ENCODE assay signal across 9 cellular contexts in genomic region chr20:62602550-62602949, GRCh38. TPM values are rescaled to one million over a fixed set of nuclear protein-coding genes. Genes with fewer than 3 reads are reported as not detected.
DNase-seq lines count a peak whose midpoint lies in the region; TF ChIP-seq lines count a peak whose summit lies in the region.
"Had no signal": no experiment of that assay in that cellular context is flagged by ENCODE, and none has a peak within 500 bp of the region (broad histone marks: within the 10 kb centered on the region; RNA-seq: fewer than 3 reads in every experiment).

No MANE protein-coding gene starts in this region.

- H3K79me2 ChIP-seq in trophoblast cell (ENCODE audit: control insufficient read depth, insufficient read depth, low read length, poor library complexity), result no peaks in the 10 kb centered on the region

- no peaks in the 10 kb centered on the region for H3K27me3 Mint-ChIP-seq in MCF 10A (ENCODE audit: insufficient read depth, unreplicated experiment)

- H3K4ac ChIP-seq in trophoblast cell (ENCODE audit: low read depth, low read length), result no peak overlapping the region

- no peak for TF ChIP-seq CTCF in MCF 10A (IDR thresholded peaks at IDR 0.05; ENCODE audit: unreplicated experiment)
- no peak for TF ChIP-seq CTCF in prostate gland (IDR thresholded peaks at IDR 0.05)
- no peak for TF ChIP-seq CTCF in brain microvascular endothelial cell (IDR thresholded peaks at IDR 0.05; ENCODE audit: low read depth, low read length, missing control alignments)

- H2AFZ ChIP-seq in trophoblast cell (ENCODE audit: insufficient read depth, low read length, poor library complexity), result no peak overlapping the region

- H3K4me1 ChIP-seq in prostate gland (replicated peaks) (peaks cover 5% of the 10 kb centered on the region), trophoblast cell (ENCODE audit: control insufficient read depth in 1 of 2, insufficient read depth in 2 of 2, low read length in 2 of 2) (no peaks in the 10 kb centered on the region)

- peak; percentile 64 for DNase-seq in HK-2 (ENCODE audit: unreplicated experiment)
- peak; percentile 18 for DNase-seq in RPMI8226
- peak; percentile 95 for DNase-seq in MCF 10A (ENCODE audit: unreplicated experiment)
- peak; percentile 44 for DNase-seq in prostate gland (ENCODE audit: low spot score)
- no peak for DNase-seq in OCI-M1 (lab: John Stamatoyannopoulos, UW)
- no peak for DNase-seq in trophoblast cell
- no peak for DNase-seq in brain microvascular endothelial cell
- DNase-seq in NCI-H146 treated with DMSO at 0.1 percent for 48 hours (lab: John Stamatoyannopoulos, UW; ENCODE audit: unreplicated experiment), result no peak
- DNase-seq: NCI-H1436 had no signal

- no peak overlapping the region for H2AK5ac ChIP-seq in trophoblast cell (ENCODE audit: low read length)

- no peaks in the 10 kb centered on the region for H3K9me3 Mint-ChIP-seq in MCF 10A (ENCODE audit: unreplicated experiment)

- no peak overlapping the region for H3K4me3 ChIP-seq in prostate gland
- no peak overlapping the region for H3K4me3 ChIP-seq in trophoblast cell (ENCODE audit: low read depth, low read length)
- no peak overlapping the region for H3K4me3 ChIP-seq in brain microvascular endothelial cell (ENCODE audit: low read depth, low read length)

- peak overlapping the region; percentile 3 to 53 for H3K27ac ChIP-seq in prostate gland
- H3K27ac ChIP-seq in trophoblast cell (ENCODE audit: low read depth, low read length), result no peak overlapping the region
- H3K27ac ChIP-seq in brain microvascular endothelial cell, result no peak overlapping the region

- H2BK12ac ChIP-seq in trophoblast cell (ENCODE audit: low read length), result no peak overlapping the region

- CTCF ChIA-PET in MCF 10A (lab: Yijun Ruan, JAX), result interaction anchor here (0.5 to 2.0 kb wide), 11 partner anchors 12 to 298 kb away, joined by 3 to 22 read pairs (median 3); no protein-coding TSS in a partner anchor

- H3K9ac ChIP-seq in trophoblast cell (ENCODE audit: low read length), result no peak overlapping the region

- no TSS peak for BruUV-seq in MCF 10A (replicated peaks; lab: Mats Ljungman, UMichigan)

- POLR2A ChIA-PET in MCF 10A (lab: Yijun Ruan, JAX), result interaction anchor here (0.6 to 2.0 kb wide), 24 partner anchors 8 to 215 kb away, joined by 3 to 39 read pairs (median 5); partner anchors contain the start of genes CABLES2, MRGBP, RPS21 and SLCO4A1

- H3K36me3 Mint-ChIP-seq in MCF 10A (ENCODE audit: insufficient read depth, unreplicated experiment), result no peaks in the 10 kb centered on the region

- whole genome bisulfite sequencing in prostate gland, result 42% methylated on average over 10 of the region's 10 CpGs
- WGBS in trophoblast cell (ENCODE audit: extremely low coverage, insufficient coverage, insufficient read length), result no CpG with 5 or more reads among the region's 10 CpGs

- H3K23ac ChIP-seq in trophoblast cell (ENCODE audit: low read length), result no peak overlapping the region

- H3K36me3 ChIP-seq in prostate gland, result no peaks in the 10 kb centered on the region
- no peaks in the 10 kb centered on the region for H3K36me3 ChIP-seq in trophoblast cell (ENCODE audit: control insufficient read depth in 1 of 2, insufficient read depth in 2 of 2, low read length in 2 of 2)
- no peaks in the 10 kb centered on the region for H3K36me3 ChIP-seq in brain microvascular endothelial cell (replicated peaks)

- peak overlapping the region; percentile 13 for H3K27ac Mint-ChIP-seq in MCF 10A (ENCODE audit: low read depth, unreplicated experiment)

- no peak overlapping the region for H3K18ac ChIP-seq in trophoblast cell (ENCODE audit: low read length)

- TF ChIP-seq POLR2A in prostate gland (IDR thresholded peaks at IDR 0.05), result peak; percentile 36

- H4K8ac ChIP-seq in trophoblast cell (ENCODE audit: low read depth, low read length), result no peak overlapping the region

- no peak overlapping the region for H3K14ac ChIP-seq in trophoblast cell (ENCODE audit: low read length)

- in situ Hi-C loops in brain microvascular endothelial cell (cut with HindIII; ENCODE audit: low pct_ligation_motif_present, low sequenced_read_pairs), result no loop called here

- intact Hi-C loops in MCF 10A (cut with micrococcal nuclease) (loop anchor here (5.0 kb wide), 1 partner anchor 100 kb away; no protein-coding TSS in a partner anchor), prostate gland (cut with DNase I) (no loop called here)

- H3K79me1 ChIP-seq in trophoblast cell (ENCODE audit: low read length), result no peaks in the 10 kb centered on the region

- H3K4me2 ChIP-seq in trophoblast cell (ENCODE audit: low read length), result no peak overlapping the region

- H3K4me1 Mint-ChIP-seq in MCF 10A (ENCODE audit: insufficient read depth, unreplicated experiment), result peaks cover 44% of the 10 kb centered on the region

- H3K4me3 Mint-ChIP-seq in MCF 10A (ENCODE audit: unreplicated experiment), result peak overlapping the region; percentile 56

- H3K27me3 ChIP-seq in prostate gland (replicated peaks; ENCODE audit: insufficient read depth), result no peaks in the 10 kb centered on the region
- no peaks in the 10 kb centered on the region for H3K27me3 ChIP-seq in trophoblast cell (ENCODE audit: insufficient read depth, low read length)
- peaks cover 12% of the 10 kb centered on the region for H3K27me3 ChIP-seq in brain microvascular endothelial cell (replicated peaks)

- no peak overlapping the region for H4K91ac ChIP-seq in trophoblast cell (ENCODE audit: low read depth, low read length)

- no peak overlapping the region for H2BK120ac ChIP-seq in trophoblast cell (ENCODE audit: insufficient read depth, low read length, poor library complexity)

- H3K9me3 ChIP-seq in prostate gland (no peaks in the 10 kb centered on the region), trophoblast cell (ENCODE audit: insufficient read depth, low read depth, low read length) (peaks cover 5% of the 10 kb centered on the region)

- no peak overlapping the region for H2BK5ac ChIP-seq in trophoblast cell (ENCODE audit: low read depth, low read length, poor library complexity)

- H4K12ac ChIP-seq in trophoblast cell (ENCODE audit: low read depth, low read length), result no peak overlapping the region

RNA-seq across cellular contexts. Expression of gene SLCO4A1, which starts 39.8 kb away (rescaled TPM):
- total RNA-seq in MCF 10A (2022), result 23.8 and 27.0 TPM in 2 replicates
- 10 to 100 TPM in 1 of 2 donors, 1 to 10 TPM in 1; 4.5 to 12.3 TPM for total RNA-seq in prostate gland
- polyA plus RNA-seq in trophoblast cell (2013), result 63.6 and 64.8 TPM in 2 replicates

Comparison
In these comparisons a context has a peak if more than half of its experiments do, and no peak if none do; other contexts are left out.
1. DNase-seq: peak in HK-2 (single experiment), RPMI8226 (single experiment), MCF 10A (single experiment) and prostate gland (single experiment); none in OCI-M1 (single experiment), trophoblast cell (0 of 2), brain microvascular endothelial cell (single experiment) and NCI-H146 treated with DMSO at 0.1 percent for 48 hours (single experiment).
2. H3K27ac ChIP-seq: peak in prostate gland (2 of 2); none in trophoblast cell (single experiment) and brain microvascular endothelial cell (single experiment).